Comparison of ENCODE assay signal across 8 cellular contexts in the genomic region with DNA sequence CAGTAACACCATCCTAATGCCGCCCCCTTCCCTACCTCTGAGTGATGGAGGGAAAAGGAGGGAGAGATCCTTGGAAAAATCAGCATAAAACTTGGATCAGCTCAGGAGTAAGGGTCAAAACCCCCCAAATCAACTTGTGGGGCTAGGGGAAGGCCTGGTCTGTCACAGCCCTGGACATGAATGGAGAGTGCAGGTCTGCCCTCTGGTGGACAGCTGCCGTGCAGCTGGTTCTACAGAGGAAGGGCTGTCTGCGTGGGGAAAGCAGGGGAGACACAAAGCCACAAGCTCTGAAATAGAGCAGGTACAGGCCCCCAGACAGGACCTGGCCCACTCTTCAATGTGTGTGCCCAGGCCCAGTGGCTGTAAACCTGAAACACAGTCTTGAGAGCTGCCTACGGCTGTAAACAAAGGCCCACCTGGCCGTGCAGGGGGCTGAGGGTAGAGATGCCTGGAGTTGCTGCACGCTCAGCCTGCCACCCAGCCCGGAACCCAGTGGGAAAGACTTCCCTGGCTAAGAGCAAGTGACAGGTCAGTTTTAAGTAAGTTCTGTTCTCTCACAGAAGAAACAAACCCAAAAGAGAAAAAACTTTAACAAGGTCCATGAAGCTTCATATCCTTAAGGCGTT. TPM values are rescaled to one million over a fixed set of nuclear protein-coding genes. Genes with fewer than 3 reads are reported as not detected.
DNase-seq lines count a peak whose midpoint lies in the region; ATAC-seq, FAIRE-seq and TF ChIP-seq lines count a peak whose summit lies in the region.

No MANE protein-coding gene starts in this region.

- H3K4me1 ChIP-seq in GM12878 (ENCODE audit: control insufficient read depth, insufficient read depth, low read length), result peaks cover 12% of the 10 kb centered on the region

- POLR2A ChIA-PET in GM12878 (lab: Charles Lee), result no interaction called here

- RAD21 ChIA-PET in GM12878 (lab: Charles Lee; ENCODE audit: unreplicated experiment), result interaction anchor here (0.6 to 2.7 kb wide), 10 partner anchors 9 to 1216 kb away, joined by 3 to 13 read pairs (median 4); partner anchors contain the start of gene CLK3

- DNase-seq in DMS114 treated with DMSO at 0.1 percent for 48 hours (lab: John Stamatoyannopoulos, UW; ENCODE audit: unreplicated experiment) (peak; percentile 27), HuH-7 (ENCODE audit: low spot score) (peak; percentile 88), T-helper 9 cell (peak; percentile 42), GM12878 (ENCODE audit: low read depth, low spot score) (no peak), iris pigment epithelial cell (ENCODE audit: low read depth) (peak; percentile 45)
- peak; percentile 28 for DNase-seq in stimulated activated CD4-positive, alpha-beta T cell treated with anti-CD3 and anti-CD28 coated beads, Interleukin-2, amount 100 ng/mL, for 4 hours (ENCODE audit: low read depth)

- CTCF ChIA-PET in GM12878 (lab: Yijun Ruan, JAX), result interaction anchor here (0.6 to 18.9 kb wide), 36 partner anchors 10 to 317 kb away, joined by 3 to 380 read pairs (median 4); partner anchors contain the start of genes CLK3 and EDC3

- no peak overlapping the region for H3K4me2 ChIP-seq in GM12878 (ENCODE audit: control insufficient read depth, insufficient read depth)

- no peak overlapping the region for H2AFZ ChIP-seq in GM12878 (ENCODE audit: control insufficient read depth, low read depth, low read length)

- H3K79me2 ChIP-seq in GM12878 (ENCODE audit: control insufficient read depth, insufficient read depth, low read length), result no peaks in the 10 kb centered on the region

- no peak overlapping the region for H3K27ac ChIP-seq in GM12878 (ENCODE audit: control insufficient read depth, insufficient read depth)

- no peak overlapping the region for H3K9ac ChIP-seq in GM12878 (ENCODE audit: control insufficient read depth, insufficient read depth, low read length)

- ATAC-seq in GM12878 (peak; percentile 82), HG03342 (IDR thresholded peaks at IDR 0.05; ENCODE audit: unreplicated experiment) (no peak), HG03097 (IDR thresholded peaks at IDR 0.05; ENCODE audit: low FRiP score, unreplicated experiment) (no peak)

- H3K36me3 ChIP-seq in GM12878 (ENCODE audit: control insufficient read depth in 2 of 2, insufficient read depth in 2 of 2, low read length in 1 of 2), result peaks cover 47 to 57% of the 10 kb centered on the region in 2 experiments

- in situ Hi-C loops in GM12878 (cut with MboI), result loop anchor here (5.0 kb wide), 2 partner anchors 140 to 315 kb away; no protein-coding TSS in a partner anchor

- peak; percentile 55 for TF ChIP-seq RAD21 in GM12878 (IDR thresholded peaks at IDR 0.05; ENCODE audit: insufficient read depth, low read depth, low read length)

- H3K4me3 ChIP-seq in GM12878, result no peak overlapping the region

- peak; percentile 91 to 96 (median 92) for TF ChIP-seq CTCF in GM12878 (IDR thresholded peaks at IDR 0.05 in 2 of 3, conservative IDR thresholded peaks at IDR 0.05 in 1 of 3; ENCODE audit: control insufficient read depth in 2 of 3, extremely low read depth in 1 of 3, insufficient read depth in 1 of 3, low read depth in 3 of 3, low read length in 3 of 3)

- SMC1A ChIA-PET in GM12878 (lab: Charles Lee; ENCODE audit: uncharacterized antibody, unreplicated experiment), result interaction anchor here (0.6 to 8.2 kb wide), 10 partner anchors 9 to 260 kb away, joined by 3 to 116 read pairs (median 4); no protein-coding TSS in a partner anchor

- H4K20me1 ChIP-seq in GM12878 (ENCODE audit: control insufficient read depth, insufficient read depth), result peaks cover 5% of the 10 kb centered on the region; the same call in 1 of the 2 replicates

- FAIRE-seq in GM12878 (lab: Jason Lieb, UNC), result no peak

- intact Hi-C loops in GM12878 (cut with micrococcal nuclease; ENCODE audit: unreplicated experiment), result loop anchor here (1.0 kb wide), 1 partner anchor 259 kb away; no protein-coding TSS in a partner anchor

- no peak for TF ChIP-seq EP300 in GM12878 (IDR thresholded peaks at IDR 0.05; ENCODE audit: borderline replicate concordance in 1 of 2, control insufficient read depth in 1 of 2, low read depth in 2 of 2, low read length in 2 of 2)

- TF ChIP-seq POLR2A in GM12878 (IDR thresholded peaks at IDR 0.05; ENCODE audit: low read depth, low read length), result no peak; the same call in 1 of the 2 replicates

- H3K9me3 ChIP-seq in GM12878 (replicated peaks; ENCODE audit: control insufficient read depth, insufficient read depth, low read length), result no peaks in the 10 kb centered on the region

- BruUV-seq in GM12878 (replicated peaks; lab: Mats Ljungman, UMichigan), result no TSS peak

- no peaks in the 10 kb centered on the region for H3K27me3 ChIP-seq in GM12878 (replicated peaks in 1 of 2; ENCODE audit: control insufficient read depth in 2 of 2, insufficient read depth in 2 of 2, low read length in 1 of 2)

- 64% methylated on average over 8 of the region's 8 CpGs for WGBS in GM12878 (ENCODE audit: insufficient coverage, insufficient replicate concordance, low lambda C conversion rate, missing lambda C conversion rate)

TF ChIP-seq in GM12878, 131 proteins besides CTCF, POLR2A, EP300 and RAD21 (continues in another document):
- no peak for TF ChIP-seq ZBTB11 (CRISPR knock-in tag; IDR thresholded peaks at IDR 0.05)
- TF ChIP-seq, protein P1, sequence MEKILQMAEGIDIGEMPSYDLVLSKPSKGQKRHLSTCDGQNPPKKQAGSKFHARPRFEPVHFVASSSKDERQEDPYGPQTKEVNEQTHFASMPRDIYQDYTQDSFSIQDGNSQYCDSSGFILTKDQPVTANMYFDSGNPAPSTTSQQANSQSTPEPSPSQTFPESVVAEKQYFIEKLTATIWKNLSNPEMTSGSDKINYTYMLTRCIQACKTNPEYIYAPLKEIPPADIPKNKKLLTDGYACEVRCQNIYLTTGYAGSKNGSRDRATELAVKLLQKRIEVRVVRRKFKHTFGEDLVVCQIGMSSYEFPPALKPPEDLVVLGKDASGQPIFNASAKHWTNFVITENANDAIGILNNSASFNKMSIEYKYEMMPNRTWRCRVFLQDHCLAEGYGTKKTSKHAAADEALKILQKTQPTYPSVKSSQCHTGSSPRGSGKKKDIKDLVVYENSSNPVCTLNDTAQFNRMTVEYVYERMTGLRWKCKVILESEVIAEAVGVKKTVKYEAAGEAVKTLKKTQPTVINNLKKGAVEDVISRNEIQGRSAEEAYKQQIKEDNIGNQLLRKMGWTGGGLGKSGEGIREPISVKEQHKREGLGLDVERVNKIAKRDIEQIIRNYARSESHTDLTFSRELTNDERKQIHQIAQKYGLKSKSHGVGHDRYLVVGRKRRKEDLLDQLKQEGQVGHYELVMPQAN (conservative IDR thresholded peaks at IDR 0.05), result no peak

RNA-seq across cellular contexts. Expression of gene CLK3, which starts 16.4 kb away (rescaled TPM):
- 277 and 336 TPM in 2 replicates for total RNA-seq in GM12878 (2013; cell fraction: nucleolus; rRNA removed)
- 74.7 and 82.6 TPM in 2 replicates for total RNA-seq in GM12878 (2014; rRNA removed)
- total RNA-seq in GM12878 (2014; rRNA removed; fragmentation: Illumina TruSeq; extraction: Trizol), result 48.7 and 51.9 TPM in 2 replicates
- total RNA-seq in GM12878 (2021), result 65.6 and 74.6 TPM in 2 replicates
- polyA plus RNA-seq in GM12878 (2011; ENCODE audit: low read depth), result 44.7 TPM
- polyA plus RNA-seq in GM12878 (2011; rRNA removed), result 87.8 and 169 TPM in 2 replicates
- polyA plus RNA-seq in GM12878 (2011; cell fraction: cytosol; rRNA removed), result 159 and 189 TPM in 2 replicates
- 635 and 789 TPM in 2 replicates for polyA plus RNA-seq in GM12878 (2011; cell fraction: nucleus; rRNA removed)
- polyA plus RNA-seq in GM12878 (2012), result 66.4 and 95.1 TPM in 2 replicates
- polyA plus RNA-seq in GM12878 (2014; fragmentation: Illumina TruSeq; extraction: Trizol), result 52.7 and 89.4 TPM in 2 replicates
- polyA plus RNA-seq in GM12878 (2014; fragmentation: Nextera tagmentation; extraction: Ambion mirVana), result 1 to 10 TPM; 3.3 to 5.8 TPM
- 82.5 and 85.3 TPM in 2 replicates for polyA plus RNA-seq in GM12878 (2014; rRNA removed)
- polyA plus RNA-seq in GM12878 (2016; fragmentation: Nextera tagmentation; extraction: Ambion mirVana), result 10 to 100 TPM; 52.0 to 57.8 TPM
- 134 and 186 TPM in 2 replicates for polyA minus RNA-seq in GM12878 (2011; rRNA and poly(A)+ RNA removed)
- 46.2 and 48.2 TPM in 2 replicates for polyA minus RNA-seq in GM12878 (2011; cell fraction: cytosol; rRNA and poly(A)+ RNA removed)
- 239 and 320 TPM in 2 replicates for polyA minus RNA-seq in GM12878 (2011; cell fraction: nucleus; rRNA and poly(A)+ RNA removed)
